ENCODE assay signal across 14 cellular contexts in the genomic region with DNA sequence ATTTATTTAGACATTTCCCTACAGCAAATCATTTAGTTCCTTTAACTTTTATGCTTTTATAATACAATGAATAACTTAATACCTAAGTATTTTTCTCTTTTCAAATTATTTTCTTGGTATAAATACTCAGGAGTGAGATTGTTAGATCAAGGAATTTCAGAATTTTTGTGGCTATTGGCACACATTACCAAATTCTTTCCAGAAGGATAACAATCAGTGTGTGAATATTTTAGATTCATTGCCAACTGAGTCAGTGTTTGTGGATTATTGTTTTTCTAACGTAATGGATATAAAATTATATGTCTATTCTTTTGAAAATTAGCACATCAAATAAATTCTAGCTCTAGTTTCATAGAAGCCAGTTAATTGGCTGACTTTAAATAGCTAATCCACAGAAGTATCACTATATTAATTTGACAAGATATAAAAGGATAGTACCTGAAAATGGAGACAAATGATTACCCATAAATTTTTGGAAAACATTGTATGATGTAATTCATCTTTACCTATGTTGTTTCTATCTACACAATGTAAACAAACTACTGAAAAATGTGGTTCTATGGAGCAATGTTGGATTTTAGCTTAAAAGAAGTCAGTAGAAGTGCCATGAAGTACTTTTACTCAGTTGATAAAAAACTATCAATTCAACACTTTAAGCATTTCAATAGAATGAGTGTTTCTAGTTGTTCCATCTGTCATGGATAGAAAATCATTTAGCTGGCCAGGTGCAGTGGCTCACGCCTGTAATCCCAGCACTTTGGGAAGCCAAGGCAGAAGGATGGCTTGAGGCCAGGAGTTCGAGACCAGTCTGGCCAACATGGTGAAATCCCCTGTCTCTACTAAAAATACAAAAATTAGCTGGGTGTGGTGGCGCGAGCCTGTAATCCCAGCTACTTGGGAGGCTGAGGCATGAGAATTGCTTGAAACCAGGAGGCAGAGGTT.
A peak's percentile ranks its signal among the peaks of the same experiment; 100 is the strongest.
DNase-seq lines count a peak whose midpoint lies in the region; ATAC-seq, FAIRE-seq and TF ChIP-seq lines count a peak whose summit lies in the region.
"Had no signal": no experiment of that assay in that cellular context is flagged by ENCODE, and none has a peak within 500 bp of the region (broad histone marks: within the 10 kb centered on the region; RNA-seq: fewer than 3 reads in every experiment).

No MANE protein-coding gene starts in this region.

- no peak for ATAC-seq in HG03135 (IDR thresholded peaks at IDR 0.05; ENCODE audit: unreplicated experiment)
- no peak for ATAC-seq in activated T-helper 17 cell treated with anti-CD3 and anti-CD28 coated beads, Interleukin-2, amount 50 U/mL, for 72 hours (replicated peaks)
- ATAC-seq: upper lobe of right lung had no signal

- H3K36me3 ChIP-seq in kidney epithelial cell (ENCODE audit: control insufficient read depth, insufficient read depth, low read length), result no peaks in the 10 kb centered on the region
- H3K36me3 ChIP-seq: esophagus squamous epithelium, upper lobe of right lung had no signal

- no peaks in the 10 kb centered on the region for H3K27me3 Mint-ChIP-seq in activated T-helper 17 cell treated with anti-CD3 and anti-CD28 coated beads, Interleukin-2, amount 50 U/mL, for 72 hours

- H3K4me1 Mint-ChIP-seq in activated T-helper 17 cell treated with anti-CD3 and anti-CD28 coated beads, Interleukin-2, amount 50 U/mL, for 72 hours, result no peaks in the 10 kb centered on the region

- DNase-seq in AG09309 (ENCODE audit: low read depth) (peak; percentile 44), cardiac fibroblast (ENCODE audit: low read depth in 2 of 2) (peak; percentile 72 to 81), kidney epithelial cell (ENCODE audit: low read depth) (peak; percentile 9), GM19239 (ENCODE audit: insufficient read length, low spot score) (no peak), Ammon's horn (ENCODE audit: low spot score) (no peak)
- DNase-seq: C1 segment of cervical spinal cord; esophagus squamous epithelium; NK-92 treated with Interleukin-12 subunit alpha and Interleukin-12 subunit beta, amount 100 ng/mL, for 24 hours; stimulated activated CD4-positive, alpha-beta T cell treated with anti-CD3 and anti-CD28 coated beads, Interleukin-2, amount 100 ng/mL, for 48 hours; upper lobe of right lung had no signal

- H3K36me3 Mint-ChIP-seq in activated T-helper 17 cell treated with anti-CD3 and anti-CD28 coated beads, Interleukin-2, amount 50 U/mL, for 72 hours (ENCODE audit: low read depth), result no peaks in the 10 kb centered on the region

- TF ChIP-seq CTCF in AG09309 (IDR thresholded peaks at IDR 0.05; ENCODE audit: control insufficient read depth, insufficient read depth, low read depth, low read length, missing control alignments) (no peak), cardiac fibroblast (IDR thresholded peaks at IDR 0.05; ENCODE audit: low read depth, low read length) (no peak), kidney epithelial cell (IDR thresholded peaks at IDR 0.05; ENCODE audit: insufficient read depth, low read length, poor library complexity, severe bottlenecking) (no peak)

- no peak for FAIRE-seq in GM19239 (lab: Jason Lieb, UNC)

- no peaks in the 10 kb centered on the region for H3K9me3 Mint-ChIP-seq in activated T-helper 17 cell treated with anti-CD3 and anti-CD28 coated beads, Interleukin-2, amount 50 U/mL, for 72 hours

- H3K27me3 ChIP-seq in kidney epithelial cell (ENCODE audit: control insufficient read depth, insufficient read depth, low read length), result no peaks in the 10 kb centered on the region
- H3K27me3 ChIP-seq: esophagus squamous epithelium, upper lobe of right lung had no signal

- H3K4me3 Mint-ChIP-seq in activated T-helper 17 cell treated with anti-CD3 and anti-CD28 coated beads, Interleukin-2, amount 50 U/mL, for 72 hours, result no peak overlapping the region

- TF ChIP-seq EP300 in Ishikawa (IDR thresholded peaks at IDR 0.05; ENCODE audit: borderline replicate concordance), result no peak

- no peak overlapping the region for H3K4me3 ChIP-seq in AG09309 (ENCODE audit: control insufficient read depth, low read depth, low read length)
- H3K4me3 ChIP-seq in cardiac fibroblast (replicated peaks in 1 of 2; ENCODE audit: low read depth in 2 of 2, low read length in 2 of 2), result no peak overlapping the region
- H3K4me3 ChIP-seq in kidney epithelial cell (ENCODE audit: low read depth, low read length), result no peak overlapping the region
- H3K4me3 ChIP-seq: esophagus squamous epithelium, SK-N-MC, upper lobe of right lung had no signal

- no peak for TF ChIP-seq RAD21 in Ishikawa (IDR thresholded peaks at IDR 0.05; ENCODE audit: low read depth)

- no peak overlapping the region for H3K27ac Mint-ChIP-seq in activated T-helper 17 cell treated with anti-CD3 and anti-CD28 coated beads, Interleukin-2, amount 50 U/mL, for 72 hours

TF ChIP-seq in Ishikawa, 13 proteins besides CTCF, POLR2A, EP300 and RAD21:
- TF ChIP-seq, protein P1, sequence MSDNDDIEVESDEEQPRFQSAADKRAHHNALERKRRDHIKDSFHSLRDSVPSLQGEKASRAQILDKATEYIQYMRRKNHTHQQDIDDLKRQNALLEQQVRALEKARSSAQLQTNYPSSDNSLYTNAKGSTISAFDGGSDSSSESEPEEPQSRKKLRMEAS (IDR thresholded peaks at IDR 0.05), result no peak
- peak; percentile 69 for TF ChIP-seq TEAD4 (IDR thresholded peaks at IDR 0.05)
- no peak for TF ChIP-seq CREB1 (IDR thresholded peaks at IDR 0.05; ENCODE audit: low read depth)
- TF ChIP-seq NFIC (IDR thresholded peaks at IDR 0.05), result 0 out of 2 replicates have a peak, but pooled peaks have one; percentile 32

Comparison
In these comparisons a context has a peak if more than half of its experiments do, and no peak if none do; other contexts are left out.
1. DNase-seq: peak in AG09309 (single experiment), cardiac fibroblast (2 of 2) and kidney epithelial cell (single experiment); none in GM19239 (single experiment) and Ammon's horn (single experiment).